1 cellular context compared by ENCODE assay signal in the genomic region with DNA sequence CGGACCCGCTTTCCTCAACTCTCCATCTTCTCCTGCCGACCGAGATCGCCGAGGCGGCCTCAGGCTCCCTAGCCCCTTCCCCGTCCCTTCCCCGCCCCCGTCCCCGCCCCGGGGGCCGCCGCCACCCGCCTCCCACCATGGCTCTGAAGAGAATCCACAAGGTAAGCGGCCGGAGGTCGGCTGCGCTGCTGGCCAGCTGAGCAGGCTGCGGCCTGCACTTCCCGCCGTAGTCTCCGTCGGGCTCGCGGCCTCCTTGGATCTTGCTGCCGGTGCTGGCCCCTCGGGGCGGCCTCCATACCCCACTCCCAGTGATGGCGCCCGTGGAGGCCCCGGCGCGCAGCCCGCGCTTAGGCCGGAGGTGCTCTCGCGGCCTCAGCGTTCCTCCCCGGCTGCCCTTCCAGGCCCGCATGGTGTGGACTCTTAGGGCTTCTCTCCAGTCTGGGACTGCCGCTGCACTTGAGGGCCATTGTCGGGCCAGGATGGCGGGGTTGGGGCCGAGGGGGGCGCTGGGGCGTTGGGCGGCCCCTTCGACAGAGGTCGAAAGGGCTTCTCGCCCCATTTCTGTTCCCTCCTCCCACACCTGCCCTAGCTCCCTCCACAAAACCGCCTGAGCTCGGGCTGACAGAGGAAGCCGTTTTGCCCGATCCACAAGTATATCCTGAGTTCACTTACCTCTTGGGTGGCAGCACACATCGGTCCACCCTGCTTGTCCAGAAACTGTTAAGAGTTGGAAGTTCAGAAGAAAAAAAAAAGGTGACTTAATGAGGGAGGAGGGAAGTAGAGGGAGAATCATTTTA.
A peak's percentile ranks its signal among the peaks of the same experiment; 100 is the strongest.
TF ChIP-seq lines count a peak whose summit lies in the region.

No MANE protein-coding gene starts in this region.

TF ChIP-seq in HCT116, 20 proteins besides CTCF, POLR2A, EP300 and RAD21 (continued from another document):
- TF ChIP-seq REST (IDR thresholded peaks at IDR 0.05; ENCODE audit: low read depth): no peak
- TF ChIP-seq ZFX (IDR thresholded peaks at IDR 0.05): peak; percentile 97
- no peak for TF ChIP-seq EZH2 (IDR thresholded peaks at IDR 0.05)
- TF ChIP-seq SP1 (IDR thresholded peaks at IDR 0.05; ENCODE audit: low read depth): no peak
- no peak for TF ChIP-seq ZNF274 (IDR thresholded peaks at IDR 0.05; ENCODE audit: low read depth, low read length)
- no peak for TF ChIP-seq ATF3 (IDR thresholded peaks at IDR 0.05)
- TF ChIP-seq CEBPB (IDR thresholded peaks at IDR 0.05; ENCODE audit: low read depth): no peak
